10 cellular contexts compared by ENCODE assay signal in genomic region chr11:46686886-46687810, GRCh38. TPM values are rescaled to one million over a fixed set of nuclear protein-coding genes. Genes with fewer than 3 reads are reported as not detected.
DNase-seq lines count a peak whose midpoint lies in the region; ATAC-seq, FAIRE-seq and TF ChIP-seq lines count a peak whose summit lies in the region.
"Had no signal": no experiment of that assay in that cellular context is flagged by ENCODE, and none has a peak within 500 bp of the region (broad histone marks: within the 10 kb centered on the region; RNA-seq: fewer than 3 reads in every experiment).

No MANE protein-coding gene starts in this region.

- H3K9ac ChIP-seq in keratinocyte (ENCODE audit: control insufficient read depth, extremely low read depth, insufficient read depth, low read length) = peak overlapping the region; percentile 87

- H3K4me1 Mint-ChIP-seq in stimulated activated memory B cell treated with anti-CD40 and anti-IgM and Interleukin-4, amounts not matched to agents 10 μg/mL and 1 μg/mL and 100 μg/mL, for 72 hours = no peaks in the 10 kb centered on the region

- H3K27ac Mint-ChIP-seq in stimulated activated memory B cell treated with anti-CD40 and anti-IgM and Interleukin-4, amounts not matched to agents 10 μg/mL and 1 μg/mL and 100 μg/mL, for 72 hours = no peak overlapping the region

- H3K27ac ChIP-seq in keratinocyte (ENCODE audit: control insufficient read depth, insufficient read depth, low read length) = peak overlapping the region; percentile 98
- H3K27ac ChIP-seq in uterus = peak overlapping the region; percentile 67 to 71

- peak; percentile 98 for FAIRE-seq in keratinocyte (lab: Jason Lieb, UNC)
- FAIRE-seq: colon had no signal

- in situ Hi-C loops in astrocyte of the spinal cord (cut with HindIII; ENCODE audit: low sequenced_read_pairs) = no loop called here

- intact Hi-C loops in Right ventricle myocardium inferior (cut with DNase I) = no loop called here
- intact Hi-C loops in cardiac septum (cut with DNase I) = no loop called here
- intact Hi-C loops in uterus (cut with DNase I; ENCODE audit: low total_unique reads) = no loop called here

- H3K4me3 Mint-ChIP-seq in stimulated activated memory B cell treated with anti-CD40 and anti-IgM and Interleukin-4, amounts not matched to agents 10 μg/mL and 1 μg/mL and 100 μg/mL, for 72 hours = no peak overlapping the region

- H3K4me3 ChIP-seq in astrocyte of the spinal cord (ENCODE audit: low read depth, low read length) (no peak overlapping the region), keratinocyte (ENCODE audit: control insufficient read depth in 2 of 3, extremely low read depth in 1 of 3, insufficient read depth in 2 of 3, low read depth in 1 of 3, low read length in 3 of 3) (peak overlapping the region in 2 of 3 experiments; percentile 49 to 50), uterus (no peak overlapping the region)

- no peaks in the 10 kb centered on the region for H3K79me2 ChIP-seq in keratinocyte (ENCODE audit: control insufficient read depth, insufficient read depth, low read length)

- H3K9me3 ChIP-seq in keratinocyte (ENCODE audit: control insufficient read depth, low read depth, low read length) (no peaks in the 10 kb centered on the region), uterus (no peaks in the 10 kb centered on the region)

- no peaks in the 10 kb centered on the region for H3K27me3 Mint-ChIP-seq in stimulated activated memory B cell treated with anti-CD40 and anti-IgM and Interleukin-4, amounts not matched to agents 10 μg/mL and 1 μg/mL and 100 μg/mL, for 72 hours

- ATAC-seq in Right ventricle myocardium inferior (peak; percentile 27), GM21447 (IDR thresholded peaks at IDR 0.05; ENCODE audit: unreplicated experiment) (no peak)
- ATAC-seq in stimulated activated memory B cell treated with anti-CD40 and anti-IgM and Interleukin-4, amounts not matched to agents 10 μg/mL and 1 μg/mL and 100 μg/mL, for 72 hours = no peak

- H3K36me3 Mint-ChIP-seq in stimulated activated memory B cell treated with anti-CD40 and anti-IgM and Interleukin-4, amounts not matched to agents 10 μg/mL and 1 μg/mL and 100 μg/mL, for 72 hours = peaks cover 40% of the 10 kb centered on the region

- H3K9me3 Mint-ChIP-seq in stimulated activated memory B cell treated with anti-CD40 and anti-IgM and Interleukin-4, amounts not matched to agents 10 μg/mL and 1 μg/mL and 100 μg/mL, for 72 hours = no peaks in the 10 kb centered on the region

- DNase-seq in Right ventricle myocardium inferior (ENCODE audit: missing footprints) = peak; percentile 65
- no peak for DNase-seq in cardiac septum (ENCODE audit: low spot score)
- DNase-seq in astrocyte of the spinal cord (ENCODE audit: low read depth, low spot score) = peak; percentile 78
- DNase-seq in keratinocyte (ENCODE audit: low read depth, low spot score) = peak; percentile 92
- DNase-seq in uterus = peak; percentile 37 to 57
- no peak for DNase-seq in D341Med (ENCODE audit: low spot score)
- DNase-seq: SHP77 treated with DMSO at 0.1 percent for 48 hours had no signal

- H3K27me3 ChIP-seq in keratinocyte (ENCODE audit: control insufficient read depth, extremely low read depth, insufficient read depth, low read length) (no peaks in the 10 kb centered on the region), uterus (no peaks in the 10 kb centered on the region)

- no peak for TF ChIP-seq CTCF in astrocyte of the spinal cord (IDR thresholded peaks at IDR 0.05; ENCODE audit: low read depth, low read length)
- no peak for TF ChIP-seq CTCF in keratinocyte (optimal IDR thresholded peaks at IDR 0.05 in 1 of 3, IDR thresholded peaks at IDR 0.05 in 1 of 3, conservative IDR thresholded peaks at IDR 0.05 in 1 of 3; ENCODE audit: extremely low read depth in 1 of 3, insufficient read depth in 2 of 3, low read length in 3 of 3)
- TF ChIP-seq CTCF in uterus (IDR thresholded peaks at IDR 0.05) = no peak

- peak overlapping the region; percentile 65 for H2AFZ ChIP-seq in keratinocyte (ENCODE audit: control insufficient read depth, low read length)

- H3K36me3 ChIP-seq in keratinocyte (ENCODE audit: control insufficient read depth in 2 of 2, extremely low read depth in 1 of 2, insufficient read depth in 2 of 2, low read length in 2 of 2) (peaks cover 5 to 13% of the 10 kb centered on the region in 2 experiments), uterus (no peaks in the 10 kb centered on the region)

- dilution Hi-C loops in keratinocyte (cut with MboI; ENCODE audit: extremely low pct_ligation_motif_present, low sequenced_read_pairs) = no loop called here

- peaks cover 31% of the 10 kb centered on the region for H3K4me1 ChIP-seq in keratinocyte (ENCODE audit: control insufficient read depth, extremely low read depth, insufficient read depth, low read length)
- H3K4me1 ChIP-seq in uterus = peaks cover 3% of the 10 kb centered on the region in 2 donors

- H3K9me1 ChIP-seq in keratinocyte (ENCODE audit: control insufficient read depth, extremely low read depth, insufficient read depth, low read length) = no peaks in the 10 kb centered on the region

- H4K20me1 ChIP-seq in keratinocyte (ENCODE audit: control insufficient read depth, extremely low read depth, insufficient read depth, low read length) = no peaks in the 10 kb centered on the region

- no peak for TF ChIP-seq POLR2A in uterus (IDR thresholded peaks at IDR 0.05)

- H3K4me2 ChIP-seq in keratinocyte (ENCODE audit: control insufficient read depth, extremely low read depth, insufficient read depth, low read depth, low read length) = peak overlapping the region; percentile 87

RNA-seq across cellular contexts. Expression of gene ARHGAP1, which starts 13.3 kb away (rescaled TPM):
- total RNA-seq in Right ventricle myocardium inferior = 68.4 TPM
- 152 TPM for total RNA-seq in cardiac septum
- polyA plus RNA-seq in keratinocyte = 19.5 to 27.4 TPM (median 22.8 TPM) in 3 replicates
- 14.4 TPM for polyA plus RNA-seq in keratinocyte (2011; ENCODE audit: low read depth)
- 32.9 and 43.9 TPM in 2 replicates for polyA plus RNA-seq in keratinocyte (2011; cell fraction: cytosol; rRNA removed)
- 47.3 and 65.7 TPM in 2 replicates for polyA plus RNA-seq in keratinocyte (2011; cell fraction: nucleus; rRNA removed)
- 41.7 and 60.4 TPM in 2 replicates for polyA plus RNA-seq in keratinocyte (2012; ENCODE audit: low replicate concordance)
- polyA minus RNA-seq in keratinocyte = 98.4 to 212 TPM (median 118 TPM) in 3 replicates
- polyA minus RNA-seq in keratinocyte (2011; cell fraction: cytosol; rRNA and poly(A)+ RNA removed) = 63.3 TPM
- 42.8 and 67.6 TPM in 2 replicates for polyA minus RNA-seq in keratinocyte (2011; cell fraction: nucleus; rRNA and poly(A)+ RNA removed)
- total RNA-seq in uterus = 100 to 1,000 TPM in 1 of 4 donors, 10 to 100 TPM in 3; 27.9 to 114 (median 37.3) TPM

RNA-seq across cellular contexts. Expression of gene ZNF408, which starts 13.7 kb away (rescaled TPM):
- total RNA-seq in Right ventricle myocardium inferior (6.0 TPM), cardiac septum (6.7 TPM), uterus (10 to 100 TPM in 1 of 4 donors, 1 to 10 TPM in 2, under 1 TPM in 1; 0.88 to 10.5 (median 8.0) TPM)
- polyA plus RNA-seq in keratinocyte = 4.0 to 8.1 TPM (median 5.0 TPM) in 3 replicates
- 2.3 TPM for polyA plus RNA-seq in keratinocyte (2011; ENCODE audit: low read depth)
- 2.6 and 5.2 TPM in 2 replicates for polyA plus RNA-seq in keratinocyte (2011; cell fraction: cytosol; rRNA removed)
- polyA plus RNA-seq in keratinocyte (2011; cell fraction: nucleus; rRNA removed) = 8.1 and 9.8 TPM in 2 replicates
- 8.5 and 9.7 TPM in 2 replicates for polyA plus RNA-seq in keratinocyte (2012; ENCODE audit: low replicate concordance)
- polyA minus RNA-seq in keratinocyte = 3.7 to 14.4 TPM (median 4.3 TPM) in 3 replicates
- 7.9 TPM for polyA minus RNA-seq in keratinocyte (2011; cell fraction: cytosol; rRNA and poly(A)+ RNA removed)
- polyA minus RNA-seq in keratinocyte (2011; cell fraction: nucleus; rRNA and poly(A)+ RNA removed) = 5.7 and 6.8 TPM in 2 replicates

RNA-seq across cellular contexts. Expression of gene F2, which starts 31.9 kb away (rescaled TPM):
- total RNA-seq in Right ventricle myocardium inferior (not detected), cardiac septum (not detected), uterus (under 1 TPM in 1 of 4 donors, not detected in 3; 0.27 TPM)
- not detected in 3 replicates for polyA plus RNA-seq in keratinocyte
- polyA plus RNA-seq in keratinocyte (2011; ENCODE audit: low read depth) = not detected
- not detected in 2 replicates for polyA plus RNA-seq in keratinocyte (2011; cell fraction: cytosol; rRNA removed)
- polyA plus RNA-seq in keratinocyte (2011; cell fraction: nucleus; rRNA removed) = 0.10 TPM in 1 of 2 replicates, not detected in the other
- not detected in 2 replicates for polyA plus RNA-seq in keratinocyte (2012; ENCODE audit: low replicate concordance)
- polyA minus RNA-seq in keratinocyte = 0.58 TPM in 1 of 3 replicates, not detected in the others
- polyA minus RNA-seq in keratinocyte (2011; cell fraction: cytosol; rRNA and poly(A)+ RNA removed) = not detected
- polyA minus RNA-seq in keratinocyte (2011; cell fraction: nucleus; rRNA and poly(A)+ RNA removed) = 0.85 TPM in 1 of 2 replicates, not detected in the other

Comparison
In these comparisons a context has a peak if more than half of its experiments do, and no peak if none do; other contexts are left out.
1. DNase-seq: peak in Right ventricle myocardium inferior (single experiment), astrocyte of the spinal cord (single experiment), keratinocyte (single experiment) and uterus (2 of 2); none in cardiac septum (single experiment) and D341Med (single experiment).
2. H3K4me3 ChIP-seq: peak in keratinocyte (2 of 3); none in astrocyte of the spinal cord (single experiment) and uterus (0 of 2).